In the genomic region with DNA sequence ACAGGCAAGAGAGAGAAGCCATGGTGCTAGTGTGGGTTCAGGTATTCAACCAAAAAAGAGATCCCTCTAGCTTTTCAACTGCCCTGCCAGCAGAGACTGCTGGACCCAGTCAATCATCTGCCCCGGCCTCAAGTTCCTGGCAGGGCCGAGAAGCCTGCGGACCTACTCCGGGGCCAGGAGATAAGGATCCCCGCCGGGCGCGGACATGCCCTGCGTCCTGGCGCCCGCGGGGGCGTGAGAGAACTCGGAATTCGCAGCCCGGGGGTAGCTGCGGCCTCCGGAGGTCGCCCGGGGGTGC, we compare ENCODE assay signal across 8 cellular contexts. TPM values are rescaled to one million over a fixed set of nuclear protein-coding genes. Genes with fewer than 3 reads are reported as not detected.
DNase-seq lines count a peak whose midpoint lies in the region; ATAC-seq and TF ChIP-seq lines count a peak whose summit lies in the region.

No MANE protein-coding gene starts in this region.

- peak overlapping the region; percentile 95 for H3K4me2 ChIP-seq in fibroblast of lung (ENCODE audit: extremely low read depth, insufficient read depth, low read length)
- no peak overlapping the region for H3K4me2 ChIP-seq in neural cell (ENCODE audit: low read length)

- no peaks in the 10 kb centered on the region for H3K9me2 ChIP-seq in neural cell (ENCODE audit: insufficient read depth, low read length)

- CTCF ChIA-PET in CD4-positive, alpha-beta memory T cell (lab: Charles Lee; ENCODE audit: partially characterized antibody), result no interaction called here

- H3K36me3 ChIP-seq in ES-I3 (ENCODE audit: insufficient read depth, low read length) (no peaks in the 10 kb centered on the region), SJSA1 (no peaks in the 10 kb centered on the region), fibroblast of lung (ENCODE audit: control insufficient read depth, insufficient read depth, low read length) (no peaks in the 10 kb centered on the region), neural cell (ENCODE audit: insufficient read depth, low read length) (no peaks in the 10 kb centered on the region)
- no peaks in the 10 kb centered on the region for H3K36me3 ChIP-seq in CD4-positive, alpha-beta memory T cell (ENCODE audit: insufficient read depth, low read length)

- intact Hi-C loops in CD4-positive, alpha-beta memory T cell (cut with micrococcal nuclease), result no loop called here

- no peaks in the 10 kb centered on the region for H3K27me3 ChIP-seq in SJSA1 (replicated peaks)
- H3K27me3 ChIP-seq in fibroblast of lung (ENCODE audit: control insufficient read depth, insufficient read depth, low read length), result no peaks in the 10 kb centered on the region
- peaks cover 16% of the 10 kb centered on the region for H3K27me3 ChIP-seq in neural cell (ENCODE audit: insufficient read depth, low read depth, low read length)
- no peaks in the 10 kb centered on the region for H3K27me3 ChIP-seq in CD4-positive, alpha-beta memory T cell (ENCODE audit: insufficient read depth, low read length)

- H3K27ac ChIP-seq in SJSA1 (peak overlapping the region; percentile 68), fibroblast of lung (ENCODE audit: insufficient read depth, low read length) (peak overlapping the region; percentile 88), neural cell (ENCODE audit: low read length) (no peak overlapping the region)
- H3K27ac ChIP-seq in CD4-positive, alpha-beta memory T cell (ENCODE audit: low read depth, low read length), result no peak overlapping the region

- peak in 1 of 2 experiments; percentile 48 for DNase-seq in SJSA1 (ENCODE audit: low read depth in 1 of 2, low spot score in 2 of 2)
- peak in 1 of 2 donors; percentile 60 for DNase-seq in fibroblast of lung (ENCODE audit: low read depth in 2 of 2)
- no peak for DNase-seq in CD4-positive, alpha-beta memory T cell
- no peak for DNase-seq in stimulated activated CD4-positive, alpha-beta T cell treated with anti-CD3 and anti-CD28 coated beads, Interleukin-15, amount 100 ng/mL, for 24 hours

- no peaks in the 10 kb centered on the region for H3K9me3 Mint-ChIP-seq in CD4-positive, alpha-beta memory T cell

- TF ChIP-seq CTCF in fibroblast of lung (conservative IDR thresholded peaks at IDR 0.05 in 1 of 2, IDR thresholded peaks at IDR 0.05 in 1 of 2; ENCODE audit: low read depth in 1 of 2, low read length in 2 of 2), result no peak
- TF ChIP-seq CTCF in neural cell (IDR thresholded peaks at IDR 0.05; ENCODE audit: poor library complexity, severe bottlenecking), result no peak

- H3F3A ChIP-seq in neural cell (ENCODE audit: insufficient read depth, low read length, poor library complexity, severe bottlenecking), result no peaks in the 10 kb centered on the region

- peak overlapping the region in 3 of 8 donors; percentile 33 to 56 (median 52) for H3K4me3 Mint-ChIP-seq in CD4-positive, alpha-beta memory T cell

- H3K79me2 ChIP-seq in fibroblast of lung (ENCODE audit: control insufficient read depth, insufficient read depth, low read length) (peaks cover 30% of the 10 kb centered on the region), neural cell (replicated peaks; ENCODE audit: insufficient read depth, low read length) (peaks cover 8% of the 10 kb centered on the region)

- H3K9me3 ChIP-seq in ES-I3 (ENCODE audit: control insufficient read depth, insufficient read depth, low read length) (no peaks in the 10 kb centered on the region), SJSA1 (replicated peaks) (no peaks in the 10 kb centered on the region), fibroblast of lung (ENCODE audit: control insufficient read depth, insufficient read depth, low read depth, low read length) (no peaks in the 10 kb centered on the region), neural cell (ENCODE audit: low read length) (no peaks in the 10 kb centered on the region)
- no peaks in the 10 kb centered on the region for H3K9me3 ChIP-seq in CD4-positive, alpha-beta memory T cell (ENCODE audit: control insufficient read depth in 1 of 2, low read length in 2 of 2)

- no peak for TF ChIP-seq EP300 in neural cell (conservative IDR thresholded peaks at IDR 0.05; ENCODE audit: poor library complexity, severe bottlenecking)

- H3K4me3 ChIP-seq in SJSA1 (peak overlapping the region; percentile 59), fibroblast of lung (replicated peaks in 1 of 4; ENCODE audit: control extremely low read depth in 1 of 4, insufficient read depth in 1 of 4, low read depth in 3 of 4, low read length in 4 of 4) (peak overlapping the region; percentile 59 to 94 (median 87)), neural cell (ENCODE audit: low read length) (peak overlapping the region; percentile 92)
- H3K4me3 ChIP-seq in CD4-positive, alpha-beta memory T cell (ENCODE audit: low read length in 2 of 2), result no peak overlapping the region

- peaks cover 4 to 19% (median 7%) of the 10 kb centered on the region in 4 donors for H3K4me1 Mint-ChIP-seq in CD4-positive, alpha-beta memory T cell

- H3K27ac Mint-ChIP-seq in CD4-positive, alpha-beta memory T cell, result no peak overlapping the region

- H4K20me1 ChIP-seq in fibroblast of lung (ENCODE audit: control insufficient read depth, extremely low read depth, insufficient read depth, low read length) (no peaks in the 10 kb centered on the region), neural cell (ENCODE audit: insufficient read depth) (no peaks in the 10 kb centered on the region)

- H3K9ac ChIP-seq in ES-I3 (ENCODE audit: low read depth, low read length) (peak overlapping the region; percentile 93), fibroblast of lung (ENCODE audit: insufficient read depth, low read length) (peak overlapping the region; percentile 71), neural cell (ENCODE audit: low read length) (no peak overlapping the region)

- H3K27me3 Mint-ChIP-seq in CD4-positive, alpha-beta memory T cell, result peaks cover 38 to 47% of the 10 kb centered on the region in 2 donors

- peaks cover 27% of the 10 kb centered on the region for H3K4me1 ChIP-seq in ES-I3 (ENCODE audit: insufficient read depth, low read length)
- peaks cover 43% of the 10 kb centered on the region for H3K4me1 ChIP-seq in SJSA1 (replicated peaks)
- H3K4me1 ChIP-seq in fibroblast of lung (ENCODE audit: control insufficient read depth, extremely low read depth, insufficient read depth, low read length), result peaks cover 29% of the 10 kb centered on the region
- no peaks in the 10 kb centered on the region for H3K4me1 ChIP-seq in CD4-positive, alpha-beta memory T cell (ENCODE audit: insufficient read depth, low read length)

- H3K36me3 Mint-ChIP-seq in CD4-positive, alpha-beta memory T cell, result no peaks in the 10 kb centered on the region

- POLR2A ChIA-PET in CD4-positive, alpha-beta memory T cell (lab: Charles Lee; ENCODE audit: partially characterized antibody), result no interaction called here

- H2AFZ ChIP-seq in fibroblast of lung (ENCODE audit: low read length), result peak overlapping the region; percentile 73
- H2AFZ ChIP-seq in neural cell (ENCODE audit: low read depth, low read length), result no peak overlapping the region

- TF ChIP-seq RAD21 in neural cell (conservative IDR thresholded peaks at IDR 0.05), result no peak

- ATAC-seq in HG02884 (IDR thresholded peaks at IDR 0.05; ENCODE audit: unreplicated experiment) (no peak), GM21825 (IDR thresholded peaks at IDR 0.05; ENCODE audit: unreplicated experiment) (no peak)

TF ChIP-seq in neural cell, 6 proteins besides CTCF, POLR2A, EP300 and RAD21:
- TF ChIP-seq MXI1 (conservative IDR thresholded peaks at IDR 0.05; ENCODE audit: poor library complexity, severe bottlenecking) (no peak), EZH2 (IDR thresholded peaks at IDR 0.05; ENCODE audit: borderline replicate concordance, insufficient read depth, low read length, poor library complexity, severe bottlenecking) (no peak), SMC3 (conservative IDR thresholded peaks at IDR 0.05; ENCODE audit: poor library complexity) (no peak), TAF1 (IDR thresholded peaks at IDR 0.05; ENCODE audit: low read depth) (no peak), POLR2AphosphoS5 (IDR thresholded peaks at IDR 0.05) (no peak)
- TF ChIP-seq, protein P1, sequence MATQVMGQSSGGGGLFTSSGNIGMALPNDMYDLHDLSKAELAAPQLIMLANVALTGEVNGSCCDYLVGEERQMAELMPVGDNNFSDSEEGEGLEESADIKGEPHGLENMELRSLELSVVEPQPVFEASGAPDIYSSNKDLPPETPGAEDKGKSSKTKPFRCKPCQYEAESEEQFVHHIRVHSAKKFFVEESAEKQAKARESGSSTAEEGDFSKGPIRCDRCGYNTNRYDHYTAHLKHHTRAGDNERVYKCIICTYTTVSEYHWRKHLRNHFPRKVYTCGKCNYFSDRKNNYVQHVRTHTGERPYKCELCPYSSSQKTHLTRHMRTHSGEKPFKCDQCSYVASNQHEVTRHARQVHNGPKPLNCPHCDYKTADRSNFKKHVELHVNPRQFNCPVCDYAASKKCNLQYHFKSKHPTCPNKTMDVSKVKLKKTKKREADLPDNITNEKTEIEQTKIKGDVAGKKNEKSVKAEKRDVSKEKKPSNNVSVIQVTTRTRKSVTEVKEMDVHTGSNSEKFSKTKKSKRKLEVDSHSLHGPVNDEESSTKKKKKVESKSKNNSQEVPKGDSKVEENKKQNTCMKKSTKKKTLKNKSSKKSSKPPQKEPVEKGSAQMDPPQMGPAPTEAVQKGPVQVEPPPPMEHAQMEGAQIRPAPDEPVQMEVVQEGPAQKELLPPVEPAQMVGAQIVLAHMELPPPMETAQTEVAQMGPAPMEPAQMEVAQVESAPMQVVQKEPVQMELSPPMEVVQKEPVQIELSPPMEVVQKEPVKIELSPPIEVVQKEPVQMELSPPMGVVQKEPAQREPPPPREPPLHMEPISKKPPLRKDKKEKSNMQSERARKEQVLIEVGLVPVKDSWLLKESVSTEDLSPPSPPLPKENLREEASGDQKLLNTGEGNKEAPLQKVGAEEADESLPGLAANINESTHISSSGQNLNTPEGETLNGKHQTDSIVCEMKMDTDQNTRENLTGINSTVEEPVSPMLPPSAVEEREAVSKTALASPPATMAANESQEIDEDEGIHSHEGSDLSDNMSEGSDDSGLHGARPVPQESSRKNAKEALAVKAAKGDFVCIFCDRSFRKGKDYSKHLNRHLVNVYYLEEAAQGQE (IDR thresholded peaks at IDR 0.05; ENCODE audit: borderline replicate concordance), result no peak

RNA-seq across cellular contexts. Expression of a gene that starts 0.8 kb away (rescaled TPM):
- total RNA-seq in SJSA1 (2014; rRNA removed; shearing (Covaris generic)), result 4.6 and 4.9 TPM in 2 replicates
- total RNA-seq in fibroblast of lung, result 8.0 and 15.7 TPM in 2 replicates
- polyA plus RNA-seq in fibroblast of lung (12.5 and 23.7 TPM in 2 replicates), neural cell (44.7 and 47.5 TPM in 2 replicates)
- 9.0 and 20.7 TPM in 2 replicates for polyA plus RNA-seq in fibroblast of lung (2012)
- polyA minus RNA-seq in fibroblast of lung (ENCODE audit: low replicate concordance) (7.5 and 22.0 TPM in 2 replicates), neural cell (149 and 183 TPM in 2 replicates)
- under 1 TPM in 1 of 2 experiments, not detected in 1; 0.20 TPM for total RNA-seq in CD4-positive, alpha-beta memory T cell
- not detected for polyA plus RNA-seq in CD4-positive, alpha-beta memory T cell

Comparison
In these comparisons a context has a peak if more than half of its experiments do, and no peak if none do; other contexts are left out.
1. H3K27ac ChIP-seq: peak in SJSA1 (single experiment) and fibroblast of lung (single experiment); none in neural cell (single experiment) and CD4-positive, alpha-beta memory T cell (single experiment).
2. H3K4me3 ChIP-seq: peak in SJSA1 (single experiment), fibroblast of lung (4 of 4) and neural cell (single experiment); none in CD4-positive, alpha-beta memory T cell (0 of 2).